1 cellular context compared by ENCODE assay signal in the genomic region with DNA sequence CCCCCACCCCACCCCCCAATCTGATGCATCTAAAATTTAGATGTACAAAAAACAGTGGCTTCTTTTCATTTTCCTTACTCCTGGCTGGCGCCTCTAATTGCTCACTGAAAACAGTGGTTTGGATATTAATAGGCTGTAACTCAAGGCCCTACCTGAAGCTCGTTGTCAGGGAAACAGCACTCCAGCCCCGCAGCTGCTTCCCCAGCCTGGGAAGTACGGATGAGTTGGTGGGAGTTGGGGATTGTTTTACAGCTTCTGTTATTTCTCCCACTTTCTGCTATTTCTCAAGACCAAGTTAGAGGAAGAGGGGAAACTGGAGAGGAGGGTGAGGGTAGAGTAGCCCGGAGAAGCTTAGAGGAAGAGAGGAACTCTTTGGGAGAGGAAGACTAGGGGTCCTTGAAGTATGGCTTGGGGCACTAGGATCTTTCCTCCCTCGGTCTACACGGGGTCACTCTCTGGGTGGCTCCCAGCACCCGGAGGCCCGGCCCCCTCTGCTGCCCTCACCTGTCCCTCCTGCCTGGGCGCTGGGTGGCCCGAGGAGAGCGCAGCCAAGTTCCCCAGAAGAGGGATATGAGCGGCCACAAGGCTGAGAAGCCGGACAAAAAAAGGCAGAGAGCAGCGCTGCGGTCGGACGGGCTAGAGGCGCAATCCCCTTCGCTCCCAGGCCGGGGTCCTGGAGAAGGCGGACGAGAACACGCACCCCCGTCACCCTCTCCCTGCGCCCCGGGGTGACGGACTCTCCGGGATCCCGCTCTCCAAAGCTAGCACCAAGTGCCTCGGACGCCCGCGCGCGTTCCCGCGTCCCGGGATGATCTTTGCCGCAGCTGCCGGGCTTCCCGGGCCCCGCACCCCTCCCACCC.
A peak's percentile ranks its signal among the peaks of the same experiment; 100 is the strongest.
TF ChIP-seq lines count a peak whose summit lies in the region.

No MANE protein-coding gene starts in this region.

TF ChIP-seq in HEK293, 187 proteins besides CTCF, POLR2A, EP300 and RAD21 (continued from another document):
- TF ChIP-seq, protein P1, sequence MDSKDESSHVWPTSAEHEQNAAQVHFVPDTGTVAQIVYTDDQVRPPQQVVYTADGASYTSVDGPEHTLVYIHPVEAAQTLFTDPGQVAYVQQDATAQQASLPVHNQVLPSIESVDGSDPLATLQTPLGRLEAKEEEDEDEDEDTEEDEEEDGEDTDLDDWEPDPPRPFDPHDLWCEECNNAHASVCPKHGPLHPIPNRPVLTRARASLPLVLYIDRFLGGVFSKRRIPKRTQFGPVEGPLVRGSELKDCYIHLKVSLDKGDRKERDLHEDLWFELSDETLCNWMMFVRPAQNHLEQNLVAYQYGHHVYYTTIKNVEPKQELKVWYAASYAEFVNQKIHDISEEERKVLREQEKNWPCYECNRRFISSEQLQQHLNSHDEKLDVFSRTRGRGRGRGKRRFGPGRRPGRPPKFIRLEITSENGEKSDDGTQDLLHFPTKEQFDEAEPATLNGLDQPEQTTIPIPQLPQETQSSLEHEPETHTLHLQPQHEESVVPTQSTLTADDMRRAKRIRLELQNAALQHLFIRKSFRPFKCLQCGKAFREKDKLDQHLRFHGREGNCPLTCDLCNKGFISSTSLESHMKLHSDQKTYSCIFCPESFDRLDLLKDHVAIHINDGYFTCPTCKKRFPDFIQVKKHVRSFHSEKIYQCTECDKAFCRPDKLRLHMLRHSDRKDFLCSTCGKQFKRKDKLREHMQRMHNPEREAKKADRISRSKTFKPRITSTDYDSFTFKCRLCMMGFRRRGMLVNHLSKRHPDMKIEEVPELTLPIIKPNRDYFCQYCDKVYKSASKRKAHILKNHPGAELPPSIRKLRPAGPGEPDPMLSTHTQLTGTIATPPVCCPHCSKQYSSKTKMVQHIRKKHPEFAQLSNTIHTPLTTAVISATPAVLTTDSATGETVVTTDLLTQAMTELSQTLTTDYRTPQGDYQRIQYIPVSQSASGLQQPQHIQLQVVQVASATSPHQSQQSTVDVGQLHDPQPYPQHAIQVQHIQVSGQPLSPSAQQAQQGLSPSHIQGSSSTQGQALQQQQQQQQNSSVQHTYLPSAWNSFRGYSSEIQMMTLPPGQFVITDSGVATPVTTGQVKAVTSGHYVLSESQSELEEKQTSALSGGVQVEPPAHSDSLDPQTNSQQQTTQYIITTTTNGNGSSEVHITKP (tag by site-specific recombination; IDR thresholded peaks at IDR 0.05) = 0 out of 2 replicates have a peak, but pooled peaks have one; percentile 26
- TF ChIP-seq, protein P2, sequence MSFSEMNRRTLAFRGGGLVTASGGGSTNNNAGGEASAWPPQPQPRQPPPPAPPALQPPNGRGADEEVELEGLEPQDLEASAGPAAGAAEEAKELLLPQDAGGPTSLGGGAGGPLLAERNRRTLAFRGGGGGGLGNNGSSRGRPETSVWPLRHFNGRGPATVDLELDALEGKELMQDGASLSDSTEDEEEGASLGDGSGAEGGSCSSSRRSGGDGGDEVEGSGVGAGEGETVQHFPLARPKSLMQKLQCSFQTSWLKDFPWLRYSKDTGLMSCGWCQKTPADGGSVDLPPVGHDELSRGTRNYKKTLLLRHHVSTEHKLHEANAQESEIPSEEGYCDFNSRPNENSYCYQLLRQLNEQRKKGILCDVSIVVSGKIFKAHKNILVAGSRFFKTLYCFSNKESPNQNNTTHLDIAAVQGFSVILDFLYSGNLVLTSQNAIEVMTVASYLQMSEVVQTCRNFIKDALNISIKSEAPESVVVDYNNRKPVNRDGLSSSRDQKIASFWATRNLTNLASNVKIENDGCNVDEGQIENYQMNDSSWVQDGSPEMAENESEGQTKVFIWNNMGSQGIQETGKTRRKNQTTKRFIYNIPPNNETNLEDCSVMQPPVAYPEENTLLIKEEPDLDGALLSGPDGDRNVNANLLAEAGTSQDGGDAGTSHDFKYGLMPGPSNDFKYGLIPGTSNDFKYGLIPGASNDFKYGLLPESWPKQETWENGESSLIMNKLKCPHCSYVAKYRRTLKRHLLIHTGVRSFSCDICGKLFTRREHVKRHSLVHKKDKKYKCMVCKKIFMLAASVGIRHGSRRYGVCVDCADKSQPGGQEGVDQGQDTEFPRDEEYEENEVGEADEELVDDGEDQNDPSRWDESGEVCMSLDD (tag by site-specific recombination; IDR thresholded peaks at IDR 0.05) = peak; percentile 28; the same call in 1 of the 2 replicates
- TF ChIP-seq ZNF423 (tag by site-specific recombination; IDR thresholded peaks at IDR 0.05) = peak; percentile 95
- TF ChIP-seq, protein P3, sequence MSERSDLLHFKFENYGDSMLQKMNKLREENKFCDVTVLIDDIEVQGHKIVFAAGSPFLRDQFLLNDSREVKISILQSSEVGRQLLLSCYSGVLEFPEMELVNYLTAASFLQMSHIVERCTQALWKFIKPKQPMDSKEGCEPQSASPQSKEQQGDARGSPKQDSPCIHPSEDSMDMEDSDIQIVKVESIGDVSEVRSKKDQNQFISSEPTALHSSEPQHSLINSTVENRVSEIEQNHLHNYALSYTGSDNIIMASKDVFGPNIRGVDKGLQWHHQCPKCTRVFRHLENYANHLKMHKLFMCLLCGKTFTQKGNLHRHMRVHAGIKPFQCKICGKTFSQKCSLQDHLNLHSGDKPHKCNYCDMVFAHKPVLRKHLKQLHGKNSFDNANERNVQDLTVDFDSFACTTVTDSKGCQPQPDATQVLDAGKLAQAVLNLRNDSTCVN (tag by site-specific recombination; optimal IDR thresholded peaks at IDR 0.05) = peak; percentile 69
- TF ChIP-seq FEZF1 (tag by site-specific recombination; IDR thresholded peaks at IDR 0.05) = peak; percentile 42
- TF ChIP-seq ZBTB20 (tag by site-specific recombination; IDR thresholded peaks at IDR 0.05) = peak; percentile 78
